In genomic region chr6:146876271-146877151, GRCh38 we compare ENCODE assay signal across 1 cellular context.
TF ChIP-seq lines count a peak whose summit lies in the region.

No MANE protein-coding gene starts in this region.

TF ChIP-seq in K562, 482 proteins besides CTCF, POLR2A, EP300 and RAD21 (continued from another document and continues in another):
- TF ChIP-seq RERE (CRISPR knock-in tag; IDR thresholded peaks at IDR 0.05; ENCODE audit: borderline replicate concordance) (no peak), ZNF217 (CRISPR knock-in tag; IDR thresholded peaks at IDR 0.05) (no peak), ASH1L (IDR thresholded peaks at IDR 0.05; ENCODE audit: borderline replicate concordance, low read depth, partially characterized antibody) (peak; percentile 63), ATF3 (IDR thresholded peaks at IDR 0.05) (peak; percentile 92), ATF3 (CRISPR knock-in tag; conservative IDR thresholded peaks at IDR 0.05) (peak; percentile 38; the same call in 1 of the 2 replicates), MAZ (CRISPR knock-in tag; conservative IDR thresholded peaks at IDR 0.05 in 1 of 2, IDR thresholded peaks at IDR 0.05 in 1 of 2) (peak; percentile 59 to 63; a peak in 2 of 4 replicates), NCOA6 (IDR thresholded peaks at IDR 0.05) (peak; percentile 63), EHMT2 (IDR thresholded peaks at IDR 0.05) (peak; percentile 59; the same call in 1 of the 2 replicates), ZNF592 (IDR thresholded peaks at IDR 0.05) (peak; percentile 96), NCOR1 (IDR thresholded peaks at IDR 0.05) (peak; percentile 97), ZNF778 (CRISPR knock-in tag; IDR thresholded peaks at IDR 0.05) (no peak), ZNF143 (CRISPR knock-in tag; IDR thresholded peaks at IDR 0.05) (no peak), BRD9 (IDR thresholded peaks at IDR 0.05; ENCODE audit: low read depth, partially characterized antibody) (peak; percentile 93), ARNT (IDR thresholded peaks at IDR 0.05) (peak; percentile 96), FOXK1 (CRISPR knock-in tag; IDR thresholded peaks at IDR 0.05; ENCODE audit: borderline replicate concordance) (no peak), HMBOX1 (IDR thresholded peaks at IDR 0.05) (peak; percentile 76), ZNF3 (CRISPR knock-in tag; IDR thresholded peaks at IDR 0.05) (0 out of 2 replicates have a peak, but pooled peaks have one; percentile 75), HES1 (IDR thresholded peaks at IDR 0.05; ENCODE audit: low read depth) (peak; percentile 97), MEF2A (IDR thresholded peaks at IDR 0.05; ENCODE audit: control insufficient read depth, low read depth, low read length) (peak; percentile 36), MEIS2 (IDR thresholded peaks at IDR 0.05; ENCODE audit: partially characterized antibody) (peak; percentile 100), HDAC3 (IDR thresholded peaks at IDR 0.05; ENCODE audit: borderline replicate concordance, partially characterized antibody) (peak; percentile 97), HDAC8 (tag; IDR thresholded peaks at IDR 0.05) (no peak), THAP7 (CRISPR knock-in tag; IDR thresholded peaks at IDR 0.05) (0 out of 2 replicates have a peak, but pooled peaks have one; percentile 47), NFATC3 (IDR thresholded peaks at IDR 0.05) (peak; percentile 83), HCFC1 (IDR thresholded peaks at IDR 0.05; ENCODE audit: low read depth, low read length) (peak; percentile 42; the same call in 1 of the 2 replicates), LEF1 (IDR thresholded peaks at IDR 0.05) (peak; percentile 99), MYC (IDR thresholded peaks at IDR 0.05; ENCODE audit: low read depth, low read length) (peak; percentile 92), MYC (CRISPR knock-in tag; IDR thresholded peaks at IDR 0.05; ENCODE audit: borderline replicate concordance, low read depth) (no peak), RNF2 (IDR thresholded peaks at IDR 0.05) (peak; percentile 100), TSHZ1 (CRISPR knock-in tag; IDR thresholded peaks at IDR 0.05) (peak; percentile 19; the same call in 1 of the 2 replicates), ZBTB11 (CRISPR knock-in tag; IDR thresholded peaks at IDR 0.05) (peak in 1 of 3 experiments; percentile 85; a peak in 2 of 6 replicates), ZMIZ1 (IDR thresholded peaks at IDR 0.05; ENCODE audit: low read depth in 2 of 2, low read length in 2 of 2) (peak in 1 of 2 experiments; percentile 99; a peak in 2 of 4 replicates)
